In the genomic region with DNA sequence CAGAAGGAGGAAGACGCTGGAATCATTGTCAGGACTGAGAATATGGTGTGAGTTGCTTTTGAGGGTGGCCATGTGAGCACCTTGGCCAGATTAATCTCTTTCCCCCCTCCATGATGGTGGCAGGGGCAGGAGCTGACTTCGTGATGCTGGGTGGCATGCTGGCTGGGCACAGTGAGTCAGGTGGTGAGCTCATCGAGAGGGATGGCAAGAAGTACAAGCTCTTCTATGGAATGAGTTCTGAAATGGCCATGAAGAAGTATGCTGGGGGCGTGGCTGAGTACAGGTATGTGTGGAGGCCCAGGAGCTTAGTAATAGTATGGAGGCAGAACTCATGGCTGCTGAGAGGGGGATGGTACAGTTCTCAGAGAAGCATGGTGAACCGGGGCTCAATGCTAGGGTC, we compare ENCODE assay signal across 15 cellular contexts. TPM values are rescaled to one million over a fixed set of nuclear protein-coding genes. Genes with fewer than 3 reads are reported as not detected.
DNase-seq lines count a peak whose midpoint lies in the region; ATAC-seq and TF ChIP-seq lines count a peak whose summit lies in the region.
"Had no signal": no experiment of that assay in that cellular context is flagged by ENCODE, and none has a peak within 500 bp of the region (broad histone marks: within the 10 kb centered on the region; RNA-seq: fewer than 3 reads in every experiment).

No MANE protein-coding gene starts in this region.

- CTCF ChIA-PET in activated CD4-positive, alpha-beta T cell treated with anti-CD3 and anti-CD28 coated beads for 36 hours (lab: Charles Lee): interaction anchor here (1.3 to 16.9 kb wide), 4 partner anchors 24 to 66 kb away, joined by 4 to 430 read pairs (median 6); partner anchors contain the start of genes CHMP4A, CIDEB, DHRS1 and LTB4R

- no peaks in the 10 kb centered on the region for H3K9me3 Mint-ChIP-seq in activated CD4-positive, alpha-beta T cell treated with anti-CD3 and anti-CD28 coated beads for 36 hours (ENCODE audit: low read depth)
- no peaks in the 10 kb centered on the region for H3K9me3 Mint-ChIP-seq in effector memory CD8-positive, alpha-beta T cell
- no peaks in the 10 kb centered on the region for H3K9me3 Mint-ChIP-seq in neural crest cell
- H3K9me3 Mint-ChIP-seq: nephron progenitor cell had no signal

- peak overlapping the region; percentile 44 for H3K27ac Mint-ChIP-seq in activated CD4-positive, alpha-beta T cell treated with anti-CD3 and anti-CD28 coated beads for 36 hours
- peak overlapping the region; percentile 3 to 57 for H3K27ac Mint-ChIP-seq in effector memory CD8-positive, alpha-beta T cell
- H3K27ac Mint-ChIP-seq in neural crest cell (ENCODE audit: unreplicated experiment): peak overlapping the region; percentile 48

- TF ChIP-seq CTCF in neural crest cell (conservative IDR thresholded peaks at IDR 0.05): no peak

- H3K27me3 Mint-ChIP-seq in activated CD4-positive, alpha-beta T cell treated with anti-CD3 and anti-CD28 coated beads for 36 hours: no peaks in the 10 kb centered on the region
- no peaks in the 10 kb centered on the region for H3K27me3 Mint-ChIP-seq in effector memory CD8-positive, alpha-beta T cell
- H3K27me3 Mint-ChIP-seq in neural crest cell (ENCODE audit: low read depth): no peaks in the 10 kb centered on the region

- no peak overlapping the region for H3K4me3 Mint-ChIP-seq in activated CD4-positive, alpha-beta T cell treated with anti-CD3 and anti-CD28 coated beads for 36 hours
- H3K4me3 Mint-ChIP-seq in effector memory CD8-positive, alpha-beta T cell: no peak overlapping the region
- H3K4me3 Mint-ChIP-seq in neural crest cell: peak overlapping the region; percentile 25
- H3K4me3 Mint-ChIP-seq: nephron progenitor cell had no signal

- no peak for ATAC-seq in activated CD4-positive, alpha-beta T cell treated with anti-CD3 and anti-CD28 coated beads for 36 hours
- ATAC-seq in effector memory CD8-positive, alpha-beta T cell (replicated peaks): no peak

- POLR2A ChIA-PET in activated CD4-positive, alpha-beta T cell treated with anti-CD3 and anti-CD28 coated beads for 36 hours (lab: Charles Lee): interaction anchor here (1.0 kb wide), 2 partner anchors 59 to 60 kb away, joined by 3 to 4 read pairs; no protein-coding TSS in a partner anchor

- DNase-seq in activated CD4-positive, alpha-beta T cell treated with anti-CD3 and anti-CD28 coated beads for 36 hours: peak; percentile 31
- no peak for DNase-seq in activated CD4-positive, alpha-beta T cell treated with anti-CD3 and anti-CD28 coated beads for 1 hour
- DNase-seq in NCI-H226 (peak; percentile 57), neural crest cell (ENCODE audit: low read depth, low spot score) (no peak), DMS53 (lab: John Stamatoyannopoulos, UW) (no peak), posterior vena cava (ENCODE audit: low spot score) (no peak), SHP77 (lab: John Stamatoyannopoulos, UW) (no peak)
- no peak for DNase-seq in effector memory CD8-positive, alpha-beta T cell
- DNase-seq: COR-L47; effector memory CD4-positive, alpha-beta T cell; kidney; NCI-H1105 treated with DMSO at 0.1 percent for 48 hours; NCI-H446; nephron progenitor cell; transverse colon had no signal

- intact Hi-C loops in activated CD4-positive, alpha-beta T cell treated with anti-CD3 and anti-CD28 coated beads for 36 hours (cut with DNase I, micrococcal nuclease): no loop called here
- intact Hi-C loops in posterior vena cava (cut with DNase I): no loop called here

- H3K36me3 Mint-ChIP-seq in activated CD4-positive, alpha-beta T cell treated with anti-CD3 and anti-CD28 coated beads for 36 hours (ENCODE audit: low read depth): peaks cover 63% of the 10 kb centered on the region
- peaks cover 67% of the 10 kb centered on the region for H3K36me3 Mint-ChIP-seq in effector memory CD8-positive, alpha-beta T cell (ENCODE audit: insufficient read depth)
- H3K36me3 Mint-ChIP-seq in neural crest cell (ENCODE audit: low read depth): peaks cover 9% of the 10 kb centered on the region

- peaks cover 75% of the 10 kb centered on the region for H3K4me1 Mint-ChIP-seq in activated CD4-positive, alpha-beta T cell treated with anti-CD3 and anti-CD28 coated beads for 36 hours
- H3K4me1 Mint-ChIP-seq in effector memory CD8-positive, alpha-beta T cell (ENCODE audit: low read depth in 2 of 2): peaks cover 62 to 68% of the 10 kb centered on the region in 2 donors
- H3K4me1 Mint-ChIP-seq in neural crest cell: peaks cover 36% of the 10 kb centered on the region

RNA-seq across cellular contexts. Expression of gene TINF2, which starts 4.3 kb away (rescaled TPM):
- total RNA-seq in activated CD4-positive, alpha-beta T cell treated with anti-CD3 and anti-CD28 coated beads for 36 hours: 100 to 1,000 TPM in 1 of 2 experiments, 10 to 100 TPM in 1; 87.4 to 108 TPM
- total RNA-seq in neural crest cell (63.4 and 66.7 TPM in 2 replicates), posterior vena cava (10 to 100 TPM; 77.8 to 85.1 TPM)

RNA-seq across cellular contexts. Expression of gene GMPR2, which starts 5.4 kb away (rescaled TPM):
- total RNA-seq in activated CD4-positive, alpha-beta T cell treated with anti-CD3 and anti-CD28 coated beads for 36 hours: 10 to 100 TPM; 56.7 to 59.6 TPM
- 64.0 and 66.2 TPM in 2 replicates for total RNA-seq in neural crest cell
- total RNA-seq in posterior vena cava: 10 to 100 TPM; 34.4 to 42.0 TPM

RNA-seq across cellular contexts. Expression of gene NEDD8, which starts 6.0 kb away (rescaled TPM):
- total RNA-seq in activated CD4-positive, alpha-beta T cell treated with anti-CD3 and anti-CD28 coated beads for 36 hours: 100 to 1,000 TPM; 187 to 217 TPM
- total RNA-seq in neural crest cell (191 and 208 TPM in 2 replicates), posterior vena cava (100 to 1,000 TPM; 121 to 125 TPM)

RNA-seq across cellular contexts. Expression of gene MDP1, which starts 22.3 kb away (rescaled TPM):
- 10 to 100 TPM in 1 of 2 experiments, 1 to 10 TPM in 1; 4.5 to 11.7 TPM for total RNA-seq in activated CD4-positive, alpha-beta T cell treated with anti-CD3 and anti-CD28 coated beads for 36 hours
- 19.0 and 25.9 TPM in 2 replicates for total RNA-seq in neural crest cell
- 10 to 100 TPM; 22.1 to 23.1 TPM for total RNA-seq in posterior vena cava

RNA-seq across cellular contexts. Expression of gene CHMP4A, which starts 24.8 kb away (rescaled TPM):
- 10 to 100 TPM; 48.8 to 73.0 TPM for total RNA-seq in activated CD4-positive, alpha-beta T cell treated with anti-CD3 and anti-CD28 coated beads for 36 hours
- total RNA-seq in neural crest cell (42.2 and 44.7 TPM in 2 replicates), posterior vena cava (10 to 100 TPM; 41.8 to 42.7 TPM)

Comparison
In these comparisons a context has a peak if more than half of its experiments do, and no peak if none do; other contexts are left out.
1. DNase-seq: peak in activated CD4-positive, alpha-beta T cell treated with anti-CD3 and anti-CD28 coated beads for 36 hours (single experiment) and NCI-H226 (single experiment); none in activated CD4-positive, alpha-beta T cell treated with anti-CD3 and anti-CD28 coated beads for 1 hour (single experiment), effector memory CD8-positive, alpha-beta T cell (0 of 3), neural crest cell (single experiment), DMS53 (single experiment), posterior vena cava (single experiment) and SHP77 (0 of 2).
2. Peak in every context shown above with its lines, with median percentiles within 50 percentile points of each other: H3K27ac Mint-ChIP-seq.